19 cellular contexts compared by ENCODE assay signal in the genomic region with DNA sequence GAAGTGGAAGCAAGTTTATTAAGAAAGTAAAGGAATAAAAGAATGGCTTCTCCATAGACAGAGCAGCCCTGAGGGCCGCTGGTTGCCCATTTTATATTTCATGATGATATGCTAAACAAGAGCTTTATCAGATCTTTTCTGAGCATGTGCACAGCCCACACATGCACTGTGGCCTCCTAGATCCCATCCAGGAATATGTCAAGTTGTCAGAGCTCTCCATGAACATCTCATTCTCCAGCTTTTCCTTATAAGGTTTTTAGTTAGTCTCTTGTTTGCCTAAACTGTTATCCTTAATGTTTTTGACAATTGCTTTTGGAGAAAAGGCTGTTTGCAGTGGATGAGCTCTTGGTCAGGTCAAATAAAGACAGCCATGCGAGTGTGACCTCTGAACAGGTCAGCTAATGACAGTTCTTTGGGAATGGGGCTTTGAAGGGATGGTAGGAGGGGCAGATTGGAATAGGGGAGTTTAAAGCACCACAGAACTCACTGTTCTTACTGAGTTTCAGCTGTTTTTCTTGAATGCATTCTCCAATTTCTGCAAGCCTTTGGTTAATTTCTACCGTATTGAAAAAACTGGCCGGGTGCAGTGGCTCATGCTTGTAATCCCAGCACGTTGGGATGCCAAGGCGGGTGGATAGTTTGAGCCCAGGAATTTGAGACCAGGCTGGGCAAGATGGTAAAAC.
DNase-seq lines count a peak whose midpoint lies in the region; ATAC-seq and TF ChIP-seq lines count a peak whose summit lies in the region.
"Had no signal": no experiment of that assay in that cellular context is flagged by ENCODE, and none has a peak within 500 bp of the region (broad histone marks: within the 10 kb centered on the region; RNA-seq: fewer than 3 reads in every experiment).

No MANE protein-coding gene starts in this region.

- H3K9me3 Mint-ChIP-seq in chondrocyte (ENCODE audit: low read depth) (no peaks in the 10 kb centered on the region), memory B cell (no peaks in the 10 kb centered on the region)
- H3K9me3 Mint-ChIP-seq: stimulated activated naive B cell treated with anti-CD40 and anti-IgM and Interleukin-4, amounts not matched to agents 10 μg/mL and 1 μg/mL and 100 μg/mL, for 72 hours had no signal

- H3K4me1 ChIP-seq in heart right ventricle (peaks cover 9 to 68% (median 59%) of the 10 kb centered on the region in 9 donors), tibial artery (peaks cover 0 to 57% (median 25%) of the 10 kb centered on the region in 4 donors)

- H3K4me3 Mint-ChIP-seq in chondrocyte (ENCODE audit: unreplicated experiment) (no peak overlapping the region), memory B cell (no peak overlapping the region)
- H3K4me3 Mint-ChIP-seq: stimulated activated naive B cell treated with anti-CD40 and anti-IgM and Interleukin-4, amounts not matched to agents 10 μg/mL and 1 μg/mL and 100 μg/mL, for 72 hours had no signal

- intact Hi-C loops in heart right ventricle (cut with DNase I) = loop anchor here in 3 of 10 donors (5.0 kb wide), 2 partner anchors 58 to 73 kb away; partner anchors contain the start of gene IQGAP1 (in 1 of the 3)
- intact Hi-C loops in left cardiac atrium (cut with DNase I) = no loop called here
- intact Hi-C loops in tibial artery (cut with DNase I; ENCODE audit: low total_unique reads) = no loop called here

- H3K9me3 ChIP-seq in heart right ventricle (no peaks in the 10 kb centered on the region), tibial artery (no peaks in the 10 kb centered on the region)
- H3K9me3 ChIP-seq: BLaER1, mucosa of descending colon, neutrophil had no signal

- H3K27me3 ChIP-seq in heart right ventricle (no peaks in the 10 kb centered on the region), tibial artery (no peaks in the 10 kb centered on the region)
- H3K27me3 ChIP-seq: BLaER1, neutrophil had no signal

- WGBS in heart right ventricle, 2 donors = 94% methylated on average over 6 of the region's 6 CpGs

- no peak overlapping the region for H3K4me3 ChIP-seq in heart right ventricle
- H3K4me3 ChIP-seq in tibial artery = no peak overlapping the region
- H3K4me3 ChIP-seq: BLaER1, mucosa of descending colon had no signal

- TF ChIP-seq CTCF in heart right ventricle (IDR thresholded peaks at IDR 0.05) = no peak
- no peak for TF ChIP-seq CTCF in chondrocyte (IDR thresholded peaks at IDR 0.05)
- no peak for TF ChIP-seq CTCF in tibial artery (IDR thresholded peaks at IDR 0.05)

- peak overlapping the region in 7 of 10 donors; percentile 36 to 81 (median 72) for H3K27ac ChIP-seq in heart right ventricle
- peak overlapping the region; percentile 48 to 51 for H3K27ac ChIP-seq in tibial artery
- H3K27ac ChIP-seq: BLaER1 had no signal

- H3K36me3 Mint-ChIP-seq in chondrocyte (ENCODE audit: low read depth) (peaks cover 36% of the 10 kb centered on the region), memory B cell (peaks cover 41% of the 10 kb centered on the region)

- H3K4me1 Mint-ChIP-seq in chondrocyte (ENCODE audit: low read depth) (peaks cover 40% of the 10 kb centered on the region), memory B cell (no peaks in the 10 kb centered on the region)

- peaks cover 0 to 99% (median 30%) of the 10 kb centered on the region in 9 donors for H3K36me3 ChIP-seq in heart right ventricle
- peaks cover 31 to 64% (median 42%) of the 10 kb centered on the region in 3 donors for H3K36me3 ChIP-seq in tibial artery

- H3K27ac Mint-ChIP-seq in chondrocyte (ENCODE audit: unreplicated experiment) = peak overlapping the region; percentile 53
- peak overlapping the region; percentile 37 for H3K27ac Mint-ChIP-seq in memory B cell

- DNase-seq in heart right ventricle = no peak
- no peak for DNase-seq in left cardiac atrium
- DNase-seq in chondrocyte (ENCODE audit: low spot score) = no peak
- no peak for DNase-seq in memory B cell (ENCODE audit: low spot score in 2 of 2)
- DNase-seq in tibial artery = no peak
- no peak for DNase-seq in Kasumi-1 (lab: John Stamatoyannopoulos, UW)
- no peak for DNase-seq in NCI-H510A (lab: John Stamatoyannopoulos, UW)
- DNase-seq: activated CD4-positive, alpha-beta T cell treated with anti-CD3 and anti-CD28 coated beads for 4 hours; activated gamma-delta T cell treated with Interleukin-2 at 50 U/mL for 16 hours; GOT3; Karpas-422; mucosa of descending colon; NCI-H1092; NCI-H2029 treated with DMSO at 0.1 percent for 48 hours; stimulated activated naive B cell treated with anti-CD40 and anti-IgM and Interleukin-4, amounts not matched to agents 10 μg/mL and 1 μg/mL and 100 μg/mL, for 72 hours had no signal

- no peak for ATAC-seq in heart right ventricle
- no peak for ATAC-seq in left cardiac atrium
- no peak for ATAC-seq in memory B cell (ENCODE audit: low read depth)
- no peak for ATAC-seq in GM21529 (IDR thresholded peaks at IDR 0.05; ENCODE audit: unreplicated experiment)
- ATAC-seq: left lobe of liver; mucosa of descending colon; stimulated activated naive B cell treated with anti-CD40 and anti-IgM and Interleukin-4, amounts not matched to agents 10 μg/mL and 1 μg/mL and 100 μg/mL, for 72 hours had no signal

- no peaks in the 10 kb centered on the region for H3K27me3 Mint-ChIP-seq in chondrocyte (ENCODE audit: low read depth)
- no peaks in the 10 kb centered on the region for H3K27me3 Mint-ChIP-seq in memory B cell
- H3K27me3 Mint-ChIP-seq: stimulated activated naive B cell treated with anti-CD40 and anti-IgM and Interleukin-4, amounts not matched to agents 10 μg/mL and 1 μg/mL and 100 μg/mL, for 72 hours had no signal
